ENCODE assay signal across 8 cellular contexts in genomic region chr16:4693296-4693955, GRCh38. TPM values are rescaled to one million over a fixed set of nuclear protein-coding genes. Genes with fewer than 3 reads are reported as not detected.
DNase-seq lines count a peak whose midpoint lies in the region; ATAC-seq and TF ChIP-seq lines count a peak whose summit lies in the region.

NUDT16L1 (plus strand) TSS chr16:4693562; CDS start chr16:4693727, 165 bp downstream.

- peak; percentile 93 for ATAC-seq in GM18505 (IDR thresholded peaks at IDR 0.05; ENCODE audit: unreplicated experiment)
- peak; percentile 87 for ATAC-seq in HG02970 (IDR thresholded peaks at IDR 0.05; ENCODE audit: low FRiP score, unreplicated experiment)
- peak; percentile 89 to 93 (median 92) for ATAC-seq in psoas muscle

- TF ChIP-seq POLR2A in GM18505 (IDR thresholded peaks at IDR 0.05; ENCODE audit: borderline replicate concordance, extremely low read depth, insufficient read depth, insufficient read length), result peak; percentile 88

- peak; percentile 91 to 98 for DNase-seq in NCI-H1930 (lab: John Stamatoyannopoulos, UW)
- peak; percentile 57 to 98 (median 95) for DNase-seq in anterior cingulate cortex (lab: John Stamatoyannopoulos, UW)
- DNase-seq in right atrium auricular region (ENCODE audit: low spot score), result peak; percentile 96
- DNase-seq in psoas muscle, result peak; percentile 98

- H3K27me3 ChIP-seq in right atrium auricular region (no peaks in the 10 kb centered on the region), psoas muscle (ENCODE audit: insufficient read depth in 3 of 3, low read length in 2 of 3) (no peaks in the 10 kb centered on the region)

- peak within 1 kb of the TSS; percentile 93 to 95 for H3K27ac ChIP-seq in right atrium auricular region
- H3K27ac ChIP-seq in psoas muscle, result peak within 1 kb of the TSS; percentile 82
- H3K27ac ChIP-seq in urinary bladder (ENCODE audit: low read depth), result peak within 1 kb of the TSS; percentile 92

- TF ChIP-seq CTCF in right atrium auricular region (IDR thresholded peaks at IDR 0.05), result peak; percentile 21 to 58
- TF ChIP-seq CTCF in psoas muscle (IDR thresholded peaks at IDR 0.05), result peak; percentile 29

- H3K4me1 ChIP-seq in right atrium auricular region (peaks cover 0 to 42% of the 10 kb centered on the region in 2 donors), psoas muscle (peaks cover 12% of the 10 kb centered on the region), urinary bladder (ENCODE audit: insufficient read depth) (no peaks in the 10 kb centered on the region)

- H3K9me3 ChIP-seq in right atrium auricular region (no peaks in the 10 kb centered on the region), psoas muscle (no peaks in the 10 kb centered on the region)

- intact Hi-C loops in T-helper 2 cell treated with Interferon-gamma antibody and Interleukin-4, amounts not matched to agents 100 ng/mL and 5 ng/mL, for 36 hours (cut with micrococcal nuclease), result loop anchor here (1.0 to 10.0 kb wide), 6 partner anchors 17 to 261 kb away; partner anchors contain the start of genes ANKS3, DNAAF8, MGRN1 and SEC14L5
- intact Hi-C loops in psoas muscle (cut with DNase I), result loop anchor here in 1 of 2 donors (10.0 kb wide), 1 partner anchor 261 kb away; the partner anchor contains the start of gene SEC14L5

- H3K4me3 ChIP-seq in right atrium auricular region, result peak within 1 kb of the TSS; percentile 94 to 100
- peak within 1 kb of the TSS; percentile 92 for H3K4me3 ChIP-seq in psoas muscle
- H3K4me3 ChIP-seq in urinary bladder (ENCODE audit: low read depth, low read length), result peak within 1 kb of the TSS; percentile 85

- WGBS in psoas muscle, 3 donors, result 0 to 1% (median 0%) methylated on average over 50 to 91 of the region's 91 CpGs
- WGBS in urinary bladder, result under 1% methylated on average over 91 of the region's 91 CpGs

- H3K36me3 ChIP-seq in right atrium auricular region, result peaks cover 32% of the 10 kb centered on the region
- H3K36me3 ChIP-seq in psoas muscle (ENCODE audit: insufficient read depth in 1 of 2, low read depth in 1 of 2), result peaks cover 0 to 45% of the 10 kb centered on the region in 2 donors
- H3K36me3 ChIP-seq in urinary bladder (ENCODE audit: insufficient read depth), result no peaks in the 10 kb centered on the region

RNA-seq across cellular contexts. Expression of gene NUDT16L1, which starts in this region (rescaled TPM):
- 33.4 and 34.7 TPM in 2 replicates for total RNA-seq in T-helper 2 cell treated with Interferon-gamma antibody and Interleukin-4, amounts not matched to agents 100 ng/mL and 5 ng/mL, for 36 hours
- total RNA-seq in right atrium auricular region (10 to 100 TPM; 25.5 to 61.5 TPM), psoas muscle (10 to 100 TPM in 1 of 4 donors, 1 to 10 TPM in 3; 6.3 to 20.2 (median 8.4) TPM), urinary bladder (17.0 TPM)
- polyA plus RNA-seq in psoas muscle (1 to 10 TPM; 6.6 to 9.7 (median 7.4) TPM), urinary bladder (38.4 TPM)

Comparison
In these comparisons a context has a peak if more than half of its experiments do, and no peak if none do; other contexts are left out.
1. Peak in every context shown above with its lines: DNase-seq, ATAC-seq, H3K4me3 ChIP-seq and H3K27ac ChIP-seq.